In genomic region chr1:223748405-223748772, GRCh38 we compare ENCODE assay signal across 8 cellular contexts. TPM values are rescaled to one million over a fixed set of nuclear protein-coding genes. Genes with fewer than 3 reads are reported as not detected.
DNase-seq lines count a peak whose midpoint lies in the region; ATAC-seq, FAIRE-seq and TF ChIP-seq lines count a peak whose summit lies in the region.

No MANE protein-coding gene starts in this region.

- H3K9me3 ChIP-seq in colonic mucosa: no peaks in the 10 kb centered on the region
- no peaks in the 10 kb centered on the region for H3K9me3 ChIP-seq in muscle layer of colon (ENCODE audit: low read length)

- ATAC-seq in HG03520 (IDR thresholded peaks at IDR 0.05; ENCODE audit: unreplicated experiment) (peak; percentile 62), GM18505 (IDR thresholded peaks at IDR 0.05; ENCODE audit: unreplicated experiment) (no peak)

- H3K9ac ChIP-seq in colonic mucosa (ENCODE audit: low read depth in 2 of 2, low read length in 2 of 2) (peak overlapping the region; percentile 23 to 53), muscle layer of colon (ENCODE audit: low read length) (peak overlapping the region; percentile 22)

- H3K27me3 ChIP-seq in colonic mucosa (no peaks in the 10 kb centered on the region), muscle layer of colon (ENCODE audit: control insufficient read depth in 1 of 2, insufficient read depth in 2 of 2, low read length in 2 of 2) (no peaks in the 10 kb centered on the region)

- H3K4me1 ChIP-seq in colonic mucosa (no peaks in the 10 kb centered on the region), muscle layer of colon (ENCODE audit: insufficient read depth, low read length) (peaks cover 13% of the 10 kb centered on the region)

- H3K4me3 ChIP-seq in colonic mucosa: peak overlapping the region; percentile 10
- H3K4me3 ChIP-seq in muscle layer of colon (ENCODE audit: low read depth in 1 of 2, low read length in 2 of 2): peak overlapping the region; percentile 41 to 62

- H3K36me3 ChIP-seq in colonic mucosa: peaks cover 20% of the 10 kb centered on the region
- peaks cover 46% of the 10 kb centered on the region for H3K36me3 ChIP-seq in muscle layer of colon (ENCODE audit: insufficient read depth, low read length)

- peak; percentile 31 for DNase-seq in DMS53 treated with DMSO at 0.1 percent for 48 hours (lab: John Stamatoyannopoulos, UW; ENCODE audit: unreplicated experiment)
- no peak for DNase-seq in colonic mucosa
- no peak for DNase-seq in NCI-H774 (lab: John Stamatoyannopoulos, UW)
- DNase-seq in GM19239 (ENCODE audit: insufficient read length, low spot score): no peak
- DNase-seq in KBM-7: no peak

- no peak for TF ChIP-seq CTCF in colonic mucosa (IDR thresholded peaks at IDR 0.05)

- FAIRE-seq in GM19239 (lab: Jason Lieb, UNC): no peak

- H3K27ac ChIP-seq in colonic mucosa: peak overlapping the region; percentile 3
- H3K27ac ChIP-seq in muscle layer of colon (ENCODE audit: low read depth, low read length): peak overlapping the region; percentile 40

- TF ChIP-seq POLR2A in GM18505 (IDR thresholded peaks at IDR 0.05; ENCODE audit: borderline replicate concordance, extremely low read depth, insufficient read depth, insufficient read length): no peak

- in situ Hi-C loops in KBM-7 (cut with MboI; ENCODE audit: low pct_unique_long_range_greater_than_20kb, low sequenced_read_pairs): loop anchor here (25.0 kb wide), 1 partner anchor 589 kb away; the partner anchor contains the start of gene NVL

- intact Hi-C loops in colonic mucosa (cut with DNase I): loop anchor here (2.0 kb wide), 1 partner anchor 38 kb away; no protein-coding TSS in a partner anchor

RNA-seq across cellular contexts. Expression of gene CAPN2, which starts 36.0 kb away (rescaled TPM):
- total RNA-seq in colonic mucosa: 100 to 1,000 TPM; 197 to 323 TPM
